8 cellular contexts compared by ENCODE assay signal in the genomic region with DNA sequence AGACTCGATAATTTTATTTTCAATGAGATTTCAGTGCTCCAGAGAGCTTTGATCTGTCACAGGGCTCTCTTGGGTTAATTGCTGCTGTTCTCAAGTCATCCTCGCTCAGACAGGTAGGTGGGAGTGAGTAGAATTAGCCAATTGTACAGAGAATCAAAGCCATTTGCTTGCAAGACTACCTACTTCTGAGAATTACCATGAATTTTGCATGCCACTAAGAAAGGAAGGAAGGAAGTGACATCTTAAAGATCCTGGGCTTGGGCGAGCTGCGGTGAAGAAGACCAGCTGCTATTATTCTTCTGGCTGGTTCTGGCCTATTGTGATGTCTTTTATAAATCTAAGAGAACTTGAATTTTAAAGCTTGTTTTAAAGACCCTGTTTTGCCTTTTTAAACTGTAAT.
A peak's percentile ranks its signal among the peaks of the same experiment; 100 is the strongest.
DNase-seq lines count a peak whose midpoint lies in the region; ATAC-seq and TF ChIP-seq lines count a peak whose summit lies in the region.

No MANE protein-coding gene starts in this region.

- intact Hi-C loops in activated naive CD4-positive, alpha-beta T cell treated with anti-CD3 and anti-CD28 coated beads for 36 hours (cut with micrococcal nuclease): loop anchor here (1.0 kb wide), 1 partner anchor 24 kb away; no protein-coding TSS in a partner anchor
- intact Hi-C loops in activated B cell treated with CpG ODN at 0.5 μM for 24 hours (cut with micrococcal nuclease): loop anchor here (2.0 kb wide), 1 partner anchor 21 kb away; no protein-coding TSS in a partner anchor

- H3K27me3 Mint-ChIP-seq in activated naive CD4-positive, alpha-beta T cell treated with anti-CD3 and anti-CD28 coated beads for 36 hours (ENCODE audit: low read depth): no peaks in the 10 kb centered on the region
- peaks cover 2% of the 10 kb centered on the region for H3K27me3 Mint-ChIP-seq in activated B cell treated with CpG ODN at 0.5 μM for 24 hours

- H3K36me3 Mint-ChIP-seq in activated naive CD4-positive, alpha-beta T cell treated with anti-CD3 and anti-CD28 coated beads for 36 hours (ENCODE audit: low read depth): no peaks in the 10 kb centered on the region
- no peaks in the 10 kb centered on the region for H3K36me3 Mint-ChIP-seq in activated B cell treated with CpG ODN at 0.5 μM for 24 hours (ENCODE audit: low read depth)

- peak overlapping the region; percentile 71 for H3K27ac Mint-ChIP-seq in activated naive CD4-positive, alpha-beta T cell treated with anti-CD3 and anti-CD28 coated beads for 36 hours
- H3K27ac Mint-ChIP-seq in activated B cell treated with CpG ODN at 0.5 μM for 24 hours: peak overlapping the region; percentile 73

- POLR2A ChIA-PET in activated B cell treated with CpG ODN at 0.5 μM for 24 hours (lab: Charles Lee): interaction anchor here (1.0 to 1.2 kb wide), 3 partner anchors 17 to 257 kb away, joined by 3 read pairs; no protein-coding TSS in a partner anchor

- H3K4me1 Mint-ChIP-seq in activated naive CD4-positive, alpha-beta T cell treated with anti-CD3 and anti-CD28 coated beads for 36 hours (ENCODE audit: low read depth): peaks cover 29% of the 10 kb centered on the region
- H3K4me1 Mint-ChIP-seq in activated B cell treated with CpG ODN at 0.5 μM for 24 hours: peaks cover 22% of the 10 kb centered on the region

- CTCF ChIA-PET in activated naive CD4-positive, alpha-beta T cell treated with anti-CD3 and anti-CD28 coated beads for 36 hours (lab: Charles Lee): interaction anchor here (0.5 to 1.9 kb wide), 5 partner anchors 25 to 259 kb away, joined by 3 to 5 read pairs (median 4); no protein-coding TSS in a partner anchor
- CTCF ChIA-PET in activated B cell treated with CpG ODN at 0.5 μM for 24 hours (lab: Charles Lee): interaction anchor here (0.6 to 1.0 kb wide), 2 partner anchors 34 to 259 kb away, joined by 3 read pairs; no protein-coding TSS in a partner anchor

- peak; percentile 82 for ATAC-seq in activated B cell treated with CpG ODN at 0.5 μM for 24 hours (ENCODE audit: low read depth)
- ATAC-seq in stimulated activated naive CD8-positive, alpha-beta T cell treated with anti-CD3 and anti-CD28 coated beads, Interleukin-15, Interleukin-2, amounts not matched to agents 100 U/mL and 50 U/mL, for 24 hours: peak; percentile 82
- no peak for ATAC-seq in HG02588 (IDR thresholded peaks at IDR 0.05; ENCODE audit: unreplicated experiment)
- no peak for ATAC-seq in HG02610 (IDR thresholded peaks at IDR 0.05; ENCODE audit: unreplicated experiment)

- TF ChIP-seq CTCF in activated B cell treated with CpG ODN at 0.5 μM for 24 hours (IDR thresholded peaks at IDR 0.05): no peak

- no peaks in the 10 kb centered on the region for H3K9me3 Mint-ChIP-seq in activated naive CD4-positive, alpha-beta T cell treated with anti-CD3 and anti-CD28 coated beads for 36 hours
- no peaks in the 10 kb centered on the region for H3K9me3 Mint-ChIP-seq in activated B cell treated with CpG ODN at 0.5 μM for 24 hours

- DNase-seq in activated naive CD4-positive, alpha-beta T cell treated with anti-CD3 and anti-CD28 coated beads for 36 hours: peak; percentile 56
- DNase-seq in activated naive CD4-positive, alpha-beta T cell (lab: John Stamatoyannopoulos, UW): no peak
- DNase-seq in activated B cell treated with CpG ODN at 0.5 μM for 24 hours: no peak
- DNase-seq in effector CD4-positive, alpha-beta T cell: peak; percentile 4
- DNase-seq in stimulated activated naive CD8-positive, alpha-beta T cell treated with anti-CD3 and anti-CD28 coated beads, Interleukin-15, Interleukin-2, amounts not matched to agents 100 U/mL and 50 U/mL, for 24 hours: peak; percentile 30
- DNase-seq in Ammon's horn (ENCODE audit: low spot score): no peak

- no peak overlapping the region for H3K4me3 Mint-ChIP-seq in activated naive CD4-positive, alpha-beta T cell treated with anti-CD3 and anti-CD28 coated beads for 36 hours
- peak overlapping the region; percentile 3 for H3K4me3 Mint-ChIP-seq in activated B cell treated with CpG ODN at 0.5 μM for 24 hours

Comparison
In these comparisons a context has a peak if more than half of its experiments do, and no peak if none do; other contexts are left out.
1. DNase-seq: peak in activated naive CD4-positive, alpha-beta T cell treated with anti-CD3 and anti-CD28 coated beads for 36 hours (single experiment), effector CD4-positive, alpha-beta T cell (single experiment) and stimulated activated naive CD8-positive, alpha-beta T cell treated with anti-CD3 and anti-CD28 coated beads, Interleukin-15, Interleukin-2, amounts not matched to agents 100 U/mL and 50 U/mL, for 24 hours (single experiment); none in activated naive CD4-positive, alpha-beta T cell (0 of 4), activated B cell treated with CpG ODN at 0.5 μM for 24 hours (single experiment) and Ammon's horn (single experiment).
2. ATAC-seq: peak in activated B cell treated with CpG ODN at 0.5 μM for 24 hours (single experiment) and stimulated activated naive CD8-positive, alpha-beta T cell treated with anti-CD3 and anti-CD28 coated beads, Interleukin-15, Interleukin-2, amounts not matched to agents 100 U/mL and 50 U/mL, for 24 hours (single experiment); none in HG02588 (single experiment) and HG02610 (single experiment).